In the genomic region with DNA sequence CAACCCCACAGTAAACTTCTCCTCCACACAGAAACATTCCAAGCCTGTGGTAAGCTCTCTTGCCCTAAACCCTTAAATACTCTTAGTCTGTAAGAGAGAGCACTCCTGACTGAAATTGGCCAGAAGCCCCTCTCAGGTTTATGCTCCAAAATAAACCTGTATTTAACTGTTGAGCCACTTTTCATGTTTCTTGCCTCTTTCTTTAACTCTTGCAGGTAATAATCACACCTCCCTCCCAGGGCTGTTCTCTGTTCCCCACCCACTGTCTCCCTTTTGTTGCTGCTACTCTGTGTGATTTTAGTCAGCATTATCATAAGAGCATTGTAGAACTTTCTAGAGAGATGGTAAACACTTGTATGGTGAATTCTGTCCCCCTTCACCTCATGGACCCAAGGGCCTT, we compare ENCODE assay signal across 17 cellular contexts. TPM values are rescaled to one million over a fixed set of nuclear protein-coding genes. Genes with fewer than 3 reads are reported as not detected.
DNase-seq lines count a peak whose midpoint lies in the region; ATAC-seq and TF ChIP-seq lines count a peak whose summit lies in the region.
"Had no signal": no experiment of that assay in that cellular context is flagged by ENCODE, and none has a peak within 500 bp of the region (broad histone marks: within the 10 kb centered on the region; RNA-seq: fewer than 3 reads in every experiment).

No MANE protein-coding gene starts in this region.

- H3K79me2 ChIP-seq in neural progenitor cell (ENCODE audit: low read depth): no peaks in the 10 kb centered on the region

- H3K27ac ChIP-seq in neural progenitor cell: no peak overlapping the region

- no peaks in the 10 kb centered on the region for H3K36me3 ChIP-seq in neural progenitor cell

- TF ChIP-seq CTCF in neural progenitor cell (IDR thresholded peaks at IDR 0.05): no peak

- peaks cover 7% of the 10 kb centered on the region for H3K4me1 ChIP-seq in neural progenitor cell

- H3K27ac Mint-ChIP-seq in activated naive CD4-positive, alpha-beta T cell treated with anti-CD3 and anti-CD28 coated beads, Interleukin-2, amount 50 U/mL, for 24 hours: peak overlapping the region; percentile 72
- H3K27ac Mint-ChIP-seq in T-cell (peak overlapping the region; percentile 85 to 99), neural progenitor cell (no peak overlapping the region)
- H3K27ac Mint-ChIP-seq in activated naive CD8-positive, alpha-beta T cell treated with anti-CD3 and anti-CD28 coated beads, Interleukin-2, amount 50 U/mL, for 24 hours: peak overlapping the region; percentile 12
- H3K27ac Mint-ChIP-seq in activated CD8-positive, alpha-beta memory T cell treated with anti-CD3 and anti-CD28 coated beads, Interleukin-2, amount 10 ng/mL, durations not matched to agents 7 days and 5 days: no peak overlapping the region
- H3K27ac Mint-ChIP-seq: H9 had no signal

- H3K36me3 Mint-ChIP-seq in activated naive CD4-positive, alpha-beta T cell treated with anti-CD3 and anti-CD28 coated beads, Interleukin-2, amount 50 U/mL, for 24 hours: no peaks in the 10 kb centered on the region
- no peaks in the 10 kb centered on the region for H3K36me3 Mint-ChIP-seq in T-cell
- H3K36me3 Mint-ChIP-seq in activated naive CD8-positive, alpha-beta T cell treated with anti-CD3 and anti-CD28 coated beads, Interleukin-2, amount 50 U/mL, for 24 hours (ENCODE audit: low read depth): no peaks in the 10 kb centered on the region
- H3K36me3 Mint-ChIP-seq in neural progenitor cell: peaks cover 8% of the 10 kb centered on the region
- H3K36me3 Mint-ChIP-seq in activated CD8-positive, alpha-beta memory T cell treated with anti-CD3 and anti-CD28 coated beads, Interleukin-2, amount 10 ng/mL, durations not matched to agents 7 days and 5 days: no peaks in the 10 kb centered on the region

- H3F3A ChIP-seq in neural progenitor cell (ENCODE audit: low read depth): peaks cover 3% of the 10 kb centered on the region

- no peak for DNase-seq in activated naive CD4-positive, alpha-beta T cell treated with Interleukin-2 at 50 U/mL for 16 hours
- DNase-seq in T-cell (no peak), neural progenitor cell (ENCODE audit: low spot score) (no peak), T-helper 9 cell (no peak)
- no peak for DNase-seq in activated naive CD8-positive, alpha-beta T cell treated with anti-CD3 and anti-CD28 coated beads, Interleukin-2, amount 50 U/mL, for 24 hours
- no peak for DNase-seq in activated CD8-positive, alpha-beta memory T cell treated with anti-CD3 and anti-CD28 coated beads, Interleukin-2, amount 10 ng/mL, durations not matched to agents 7 days and 5 days
- DNase-seq: COR-L47, DMS53, H9, Kasumi-1, NCI-H1417, NCI-H2029, NCI-H510A, NCI-H82 had no signal

- peaks cover 41% of the 10 kb centered on the region for H3K4me1 Mint-ChIP-seq in activated naive CD4-positive, alpha-beta T cell treated with anti-CD3 and anti-CD28 coated beads, Interleukin-2, amount 50 U/mL, for 24 hours
- H3K4me1 Mint-ChIP-seq in T-cell: peaks cover 30 to 45% (median 41%) of the 10 kb centered on the region in 3 donors
- peaks cover 56% of the 10 kb centered on the region for H3K4me1 Mint-ChIP-seq in activated naive CD8-positive, alpha-beta T cell treated with anti-CD3 and anti-CD28 coated beads, Interleukin-2, amount 50 U/mL, for 24 hours
- peaks cover 23% of the 10 kb centered on the region for H3K4me1 Mint-ChIP-seq in neural progenitor cell
- H3K4me1 Mint-ChIP-seq in activated CD8-positive, alpha-beta memory T cell treated with anti-CD3 and anti-CD28 coated beads, Interleukin-2, amount 10 ng/mL, durations not matched to agents 7 days and 5 days: peaks cover 50% of the 10 kb centered on the region

- H3K4me3 Mint-ChIP-seq in activated naive CD4-positive, alpha-beta T cell treated with anti-CD3 and anti-CD28 coated beads, Interleukin-2, amount 50 U/mL, for 24 hours: no peak overlapping the region
- H3K4me3 Mint-ChIP-seq in T-cell: peak overlapping the region in 1 of 3 donors; percentile 11
- no peak overlapping the region for H3K4me3 Mint-ChIP-seq in activated naive CD8-positive, alpha-beta T cell treated with anti-CD3 and anti-CD28 coated beads, Interleukin-2, amount 50 U/mL, for 24 hours
- H3K4me3 Mint-ChIP-seq in neural progenitor cell: peak overlapping the region; percentile 65
- no peak overlapping the region for H3K4me3 Mint-ChIP-seq in activated CD8-positive, alpha-beta memory T cell treated with anti-CD3 and anti-CD28 coated beads, Interleukin-2, amount 10 ng/mL, durations not matched to agents 7 days and 5 days
- H3K4me3 Mint-ChIP-seq: H9 had no signal

- H2AFZ ChIP-seq in neural progenitor cell (replicated peaks): no peak overlapping the region

- H3K27me3 ChIP-seq in neural progenitor cell: peaks cover 19% of the 10 kb centered on the region

- no peak overlapping the region for H3K4me3 ChIP-seq in neural progenitor cell

- H3K4me2 ChIP-seq in neural progenitor cell: no peak overlapping the region

- H3K9me3 ChIP-seq in neural progenitor cell (ENCODE audit: low read depth): no peaks in the 10 kb centered on the region

- ATAC-seq in T-cell (replicated peaks in 1 of 4): no peak
- no peak for ATAC-seq in activated naive CD8-positive, alpha-beta T cell treated with anti-CD3 and anti-CD28 coated beads, Interleukin-2, amount 50 U/mL, for 24 hours
- no peak for ATAC-seq in activated CD8-positive, alpha-beta memory T cell treated with anti-CD3 and anti-CD28 coated beads, Interleukin-2, amount 10 ng/mL, durations not matched to agents 7 days and 5 days
- ATAC-seq: Panc1, Right ventricle myocardium inferior had no signal

- POLR2A ChIA-PET in T-cell (lab: Charles Lee): no interaction called here

- CTCF ChIA-PET in T-cell (lab: Charles Lee): interaction anchor here in 1 of 2 donors (0.6 to 0.9 kb wide), 2 partner anchors 413 to 423 kb away, joined by 3 read pairs; no protein-coding TSS in a partner anchor
- CTCF ChIA-PET in activated CD8-positive, alpha-beta memory T cell treated with anti-CD3 and anti-CD28 coated beads, Interleukin-2, amount 10 ng/mL, durations not matched to agents 7 days and 5 days (lab: Charles Lee): interaction anchor here (1.0 to 14.4 kb wide), 3 partner anchors 80 to 266 kb away, joined by 3 to 180 read pairs (median 143); a partner anchor contains a TSS

- no peaks in the 10 kb centered on the region for H3K27me3 Mint-ChIP-seq in activated naive CD4-positive, alpha-beta T cell treated with anti-CD3 and anti-CD28 coated beads, Interleukin-2, amount 50 U/mL, for 24 hours
- peaks cover 0 to 3% of the 10 kb centered on the region in 2 donors for H3K27me3 Mint-ChIP-seq in T-cell
- peaks cover 5% of the 10 kb centered on the region for H3K27me3 Mint-ChIP-seq in activated naive CD8-positive, alpha-beta T cell treated with anti-CD3 and anti-CD28 coated beads, Interleukin-2, amount 50 U/mL, for 24 hours
- H3K27me3 Mint-ChIP-seq in neural progenitor cell (ENCODE audit: insufficient read depth, low read depth): peaks cover 2% of the 10 kb centered on the region
- no peaks in the 10 kb centered on the region for H3K27me3 Mint-ChIP-seq in activated CD8-positive, alpha-beta memory T cell treated with anti-CD3 and anti-CD28 coated beads, Interleukin-2, amount 10 ng/mL, durations not matched to agents 7 days and 5 days

- H3K9me3 Mint-ChIP-seq in activated naive CD4-positive, alpha-beta T cell treated with anti-CD3 and anti-CD28 coated beads, Interleukin-2, amount 50 U/mL, for 24 hours: no peaks in the 10 kb centered on the region
- no peaks in the 10 kb centered on the region for H3K9me3 Mint-ChIP-seq in T-cell
- H3K9me3 Mint-ChIP-seq in activated naive CD8-positive, alpha-beta T cell treated with anti-CD3 and anti-CD28 coated beads, Interleukin-2, amount 50 U/mL, for 24 hours: no peaks in the 10 kb centered on the region
- H3K9me3 Mint-ChIP-seq in neural progenitor cell: peaks cover 19% of the 10 kb centered on the region
- H3K9me3 Mint-ChIP-seq in activated CD8-positive, alpha-beta memory T cell treated with anti-CD3 and anti-CD28 coated beads, Interleukin-2, amount 10 ng/mL, durations not matched to agents 7 days and 5 days (ENCODE audit: low read depth): no peaks in the 10 kb centered on the region

- no peak overlapping the region for H3K9ac ChIP-seq in neural progenitor cell

- H4K20me1 ChIP-seq in neural progenitor cell (ENCODE audit: low read depth): peaks cover 3% of the 10 kb centered on the region

RNA-seq across cellular contexts. Expression of a gene that starts 2.1 kb away (rescaled TPM):
- 10 to 100 TPM; 19.1 to 34.5 (median 32.0) TPM for total RNA-seq in T-cell
- total RNA-seq in neural progenitor cell (ENCODE audit: low replicate concordance): 31.7 and 37.1 TPM in 2 replicates
- total RNA-seq in activated CD8-positive, alpha-beta memory T cell treated with anti-CD3 and anti-CD28 coated beads, Interleukin-2, amount 10 ng/mL, durations not matched to agents 7 days and 5 days: 10 to 100 TPM; 30.3 to 33.7 TPM

RNA-seq across cellular contexts. Expression of a gene that starts 38.8 kb away (rescaled TPM):
- not detected for total RNA-seq in T-cell
- total RNA-seq in neural progenitor cell (ENCODE audit: low replicate concordance): not detected in 2 replicates
- not detected for total RNA-seq in activated CD8-positive, alpha-beta memory T cell treated with anti-CD3 and anti-CD28 coated beads, Interleukin-2, amount 10 ng/mL, durations not matched to agents 7 days and 5 days
- total RNA-seq: Right ventricle myocardium inferior had no signal

Comparison
In these comparisons a context has a peak if more than half of its experiments do, and no peak if none do; other contexts are left out.
1. H3K27ac Mint-ChIP-seq: peak in activated naive CD4-positive, alpha-beta T cell treated with anti-CD3 and anti-CD28 coated beads, Interleukin-2, amount 50 U/mL, for 24 hours (single experiment), T-cell (2 of 2) and activated naive CD8-positive, alpha-beta T cell treated with anti-CD3 and anti-CD28 coated beads, Interleukin-2, amount 50 U/mL, for 24 hours (single experiment); none in neural progenitor cell (single experiment) and activated CD8-positive, alpha-beta memory T cell treated with anti-CD3 and anti-CD28 coated beads, Interleukin-2, amount 10 ng/mL, durations not matched to agents 7 days and 5 days (single experiment).